8 cellular contexts compared by ENCODE assay signal in genomic region chr15:62066663-62067447, GRCh38. TPM values are rescaled to one million over a fixed set of nuclear protein-coding genes. Genes with fewer than 3 reads are reported as not detected.
DNase-seq lines count a peak whose midpoint lies in the region; ATAC-seq, FAIRE-seq and TF ChIP-seq lines count a peak whose summit lies in the region.

C2CD4A (plus strand) TSS chr15:62066977; CDS start chr15:62067614, 637 bp downstream.

- ATAC-seq in GM21576 (IDR thresholded peaks at IDR 0.05; ENCODE audit: unreplicated experiment), result peak; percentile 38
- ATAC-seq in mucosa of descending colon, result peak; percentile 84
- ATAC-seq in HG02642 (IDR thresholded peaks at IDR 0.05; ENCODE audit: poor library complexity, unreplicated experiment), result no peak

- in situ Hi-C loops in ACHN (cut with HindIII; ENCODE audit: low pct_ligation_motif_present, low pct_unique_long_range_greater_than_20kb, low sequenced_read_pairs), result no loop called here

- H3K27me3 ChIP-seq in endothelial cell of umbilical vein (ENCODE audit: control insufficient read depth in 2 of 2, insufficient read depth in 2 of 2, low read length in 2 of 2), result no peaks in the 10 kb centered on the region

- peak within 1 kb of the TSS; percentile 94 for H2AFZ ChIP-seq in endothelial cell of umbilical vein (ENCODE audit: low read depth, low read length)

- TSS peak; percentile 70 for BruUV-seq in endothelial cell of umbilical vein (replicated peaks; lab: Mats Ljungman, UMichigan)

- TF ChIP-seq POLR2A in endothelial cell of umbilical vein (IDR thresholded peaks at IDR 0.05; ENCODE audit: low read depth, low read length), result no peak

- no peak within 1 kb of the TSS for H3K27ac ChIP-seq in endothelial cell of umbilical vein (ENCODE audit: insufficient read depth, low read depth, low read length)

- H3K9me1 ChIP-seq in endothelial cell of umbilical vein (replicated peaks; ENCODE audit: control insufficient read depth, extremely low read depth, insufficient read depth, low read length), result no peaks in the 10 kb centered on the region

- H3K9me3 ChIP-seq in endothelial cell of umbilical vein (replicated peaks; ENCODE audit: control insufficient read depth, insufficient read depth, low read length), result no peaks in the 10 kb centered on the region
- H3K9me3 ChIP-seq in mucosa of descending colon, result no peaks in the 10 kb centered on the region

- POLR2A ChIA-PET in endothelial cell of umbilical vein (lab: Charles Lee), result no interaction called here

- H3K36me3 ChIP-seq in endothelial cell of umbilical vein (ENCODE audit: control insufficient read depth in 2 of 2, extremely low read depth in 1 of 2, insufficient read depth in 2 of 2, low read length in 2 of 2) (no peaks in the 10 kb centered on the region), mucosa of descending colon (ENCODE audit: low read depth) (no peaks in the 10 kb centered on the region)

- peak within 1 kb of the TSS; percentile 37 to 44 (median 38) for H3K4me3 ChIP-seq in endothelial cell of umbilical vein (replicated peaks in 1 of 3; ENCODE audit: insufficient read depth in 1 of 3, low read depth in 1 of 3, low read length in 3 of 3)
- H3K4me3 ChIP-seq in mucosa of descending colon, result peak within 1 kb of the TSS; percentile 25

- TF ChIP-seq CTCF in endothelial cell of umbilical vein (IDR thresholded peaks at IDR 0.05; ENCODE audit: extremely low read depth in 1 of 2, insufficient read depth in 1 of 2, low read depth in 1 of 2, low read length in 2 of 2) (peak in 1 of 2 donors; percentile 43), mucosa of descending colon (IDR thresholded peaks at IDR 0.05) (no peak)

- no peak within 1 kb of the TSS for H3K9ac ChIP-seq in endothelial cell of umbilical vein (replicated peaks; ENCODE audit: extremely low read depth, insufficient read depth, low read length)

- peak; percentile 12 for FAIRE-seq in endothelial cell of umbilical vein (lab: Jason Lieb, UNC)

- dilution Hi-C loops in endothelial cell of umbilical vein (cut with MboI; ENCODE audit: extremely low pct_ligation_motif_present, low sequenced_read_pairs), result no loop called here

- DNase-seq in ACHN, result peak; percentile 76
- peak; percentile 73 for DNase-seq in NCI-H510A (lab: John Stamatoyannopoulos, UW)
- peak; percentile 81 for DNase-seq in activated CD8-positive, alpha-beta memory T cell treated with anti-CD3 and anti-CD28 coated beads, Interleukin-2, amount 50 U/mL, for 48 hours
- DNase-seq in endothelial cell of umbilical vein (ENCODE audit: low read depth, low spot score), result peak; percentile 81
- peak; percentile 85 to 87 (median 86) for DNase-seq in mucosa of descending colon
- DNase-seq in stimulated activated CD8-positive, alpha-beta memory T cell treated with anti-CD3 and anti-CD28 coated beads, Interleukin-2, amount 100 ng/mL, for 48 hours (ENCODE audit: low read depth in 2 of 2), result peak; percentile 34 to 36

- H3K79me2 ChIP-seq in endothelial cell of umbilical vein (ENCODE audit: control insufficient read depth, insufficient read depth, low read length), result no peaks in the 10 kb centered on the region

- H3K4me2 ChIP-seq in endothelial cell of umbilical vein (ENCODE audit: insufficient read depth, low read length), result peak within 1 kb of the TSS; percentile 67

- CTCF ChIA-PET in endothelial cell of umbilical vein (lab: Charles Lee), result interaction anchor here (0.8 to 3.2 kb wide), 13 partner anchors 17 to 841 kb away, joined by 3 to 25 read pairs (median 3); partner anchors contain the start of gene C2CD4B

- H4K20me1 ChIP-seq in endothelial cell of umbilical vein (replicated peaks; ENCODE audit: control insufficient read depth, extremely low read depth, insufficient read depth, low read length), result no peaks in the 10 kb centered on the region

- intact Hi-C loops in endothelial cell of umbilical vein (cut with micrococcal nuclease) (no loop called here), mucosa of descending colon (cut with DNase I, micrococcal nuclease) (no loop called here)

- peaks cover 31% of the 10 kb centered on the region for H3K4me1 ChIP-seq in endothelial cell of umbilical vein (ENCODE audit: control insufficient read depth, extremely low read depth, insufficient read depth, low read length)
- H3K4me1 ChIP-seq in mucosa of descending colon (ENCODE audit: low read depth), result peaks cover 17% of the 10 kb centered on the region

TF ChIP-seq in endothelial cell of umbilical vein, 7 proteins besides CTCF, POLR2A, EP300 and RAD21:
- TF ChIP-seq MAX (IDR thresholded peaks at IDR 0.05; ENCODE audit: insufficient read depth, insufficient read length) (peak; percentile 48), EZH2 (IDR thresholded peaks at IDR 0.05; ENCODE audit: borderline replicate concordance, low read depth, low read length, severe bottlenecking) (no peak), FOS (IDR thresholded peaks at IDR 0.05; ENCODE audit: borderline replicate concordance, insufficient read depth, low read length) (no peak)

RNA-seq across cellular contexts. Expression of gene C2CD4A, which starts in this region (rescaled TPM):
- total RNA-seq in endothelial cell of umbilical vein (0.46 and 1.1 TPM in 2 replicates), mucosa of descending colon (1 to 10 TPM in 1 of 3 donors, under 1 TPM in 2; 0.28 to 1.9 (median 0.29) TPM)
- 0.10 and 0.33 TPM in 2 replicates for polyA plus RNA-seq in endothelial cell of umbilical vein
- 0.23 and 0.25 TPM in 2 replicates for polyA plus RNA-seq in endothelial cell of umbilical vein (2011; cell fraction: cytosol; rRNA removed)
- polyA plus RNA-seq in endothelial cell of umbilical vein (2011; cell fraction: nucleus; rRNA removed), result 0.64 and 0.80 TPM in 2 replicates
- 0.25 and 0.37 TPM in 2 replicates for polyA plus RNA-seq in endothelial cell of umbilical vein (2012)
- 0.06 and 0.34 TPM in 2 replicates for polyA minus RNA-seq in endothelial cell of umbilical vein
- not detected for polyA minus RNA-seq in endothelial cell of umbilical vein (2011; cell fraction: cytosol; rRNA and poly(A)+ RNA removed)
- 1.6 and 2.3 TPM in 2 replicates for polyA minus RNA-seq in endothelial cell of umbilical vein (2011; cell fraction: nucleus; rRNA and poly(A)+ RNA removed)

Comparison
In these comparisons a context has a peak if more than half of its experiments do, and no peak if none do; other contexts are left out.
1. DNase-seq: peak in every context shown above with its lines; median percentile 86 in mucosa of descending colon; 81 in activated CD8-positive, alpha-beta memory T cell treated with anti-CD3 and anti-CD28 coated beads, Interleukin-2, amount 50 U/mL, for 48 hours; 81 in endothelial cell of umbilical vein; 76 in ACHN; 73 in NCI-H510A; 35 in stimulated activated CD8-positive, alpha-beta memory T cell treated with anti-CD3 and anti-CD28 coated beads, Interleukin-2, amount 100 ng/mL, for 48 hours.